Comparison of ENCODE assay signal across 8 cellular contexts in the genomic region with DNA sequence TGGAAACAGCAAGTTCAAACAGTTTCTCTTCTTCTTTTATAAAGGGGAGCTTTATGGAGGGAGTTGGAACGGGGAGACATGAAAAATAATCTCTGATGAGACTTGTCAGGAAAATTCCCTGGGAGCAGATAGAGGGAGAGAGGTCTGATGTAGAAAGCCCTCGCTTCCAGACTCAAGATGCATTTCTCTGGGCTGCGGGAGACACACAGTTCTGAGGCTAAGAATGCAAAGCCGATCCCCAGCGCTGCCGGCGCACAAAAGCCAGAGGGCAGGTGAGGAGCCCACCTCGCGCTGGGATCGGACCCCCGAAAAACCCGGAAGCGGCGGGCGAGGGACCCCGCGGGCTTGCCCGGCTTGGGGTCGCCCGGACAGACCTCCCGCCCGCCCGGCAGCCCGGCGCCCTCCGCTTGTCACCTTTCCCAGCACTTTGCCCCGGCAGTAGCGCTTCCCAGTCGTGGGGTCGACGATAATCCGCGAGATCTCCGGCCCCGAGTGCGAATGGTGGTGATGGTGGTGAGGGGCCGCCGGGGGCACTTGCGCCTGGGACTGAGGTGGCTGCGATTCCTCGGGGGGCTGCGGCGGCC. TPM values are rescaled to one million over a fixed set of nuclear protein-coding genes. Genes with fewer than 3 reads are reported as not detected.
DNase-seq lines count a peak whose midpoint lies in the region; ATAC-seq and TF ChIP-seq lines count a peak whose summit lies in the region.

No MANE protein-coding gene starts in this region.

- H3K27me3 ChIP-seq in A673 (replicated peaks; ENCODE audit: insufficient read depth, low read depth, low read length, poor library complexity) (peaks cover 24% of the 10 kb centered on the region), left ventricle myocardium inferior (ENCODE audit: low read depth) (no peaks in the 10 kb centered on the region), psoas muscle (ENCODE audit: insufficient read depth in 3 of 3, low read length in 2 of 3) (no peaks in the 10 kb centered on the region)

- POLR2A ChIA-PET in A673 (lab: Charles Lee; ENCODE audit: low non-redundant PET) = no interaction called here
- POLR2A ChIA-PET in activated naive CD8-positive, alpha-beta T cell treated with anti-CD3 and anti-CD28 coated beads, Interleukin-2, amount 10 ng/mL, durations not matched to agents 7 days and 5 days (lab: Charles Lee) = no interaction called here

- no TSS peak for BruUV-seq in A673 (replicated peaks; lab: Mats Ljungman, UMichigan)

- H3K9me3 ChIP-seq in A673 (ENCODE audit: low read depth, low read length, poor library complexity, severe bottlenecking) (no peaks in the 10 kb centered on the region), left ventricle myocardium inferior (replicated peaks) (no peaks in the 10 kb centered on the region), psoas muscle (no peaks in the 10 kb centered on the region)

- H3K36me3 ChIP-seq in A673 (ENCODE audit: insufficient read depth, low read length, poor library complexity, severe bottlenecking) = no peaks in the 10 kb centered on the region
- H3K36me3 ChIP-seq in left ventricle myocardium inferior = peaks cover 43% of the 10 kb centered on the region
- H3K36me3 ChIP-seq in psoas muscle (ENCODE audit: insufficient read depth in 1 of 2, low read depth in 1 of 2) = peaks cover 5 to 43% of the 10 kb centered on the region in 2 donors

- no peak overlapping the region for H3K27ac ChIP-seq in A673 (ENCODE audit: low read depth, low read length, poor library complexity, severe bottlenecking)
- H3K27ac ChIP-seq in left ventricle myocardium inferior (replicated peaks) = peak overlapping the region; percentile 96
- H3K27ac ChIP-seq in psoas muscle = peak overlapping the region; percentile 95

- H3K27ac Mint-ChIP-seq in activated naive CD8-positive, alpha-beta T cell treated with anti-CD3 and anti-CD28 coated beads, Interleukin-2, amount 10 ng/mL, durations not matched to agents 7 days and 5 days = no peak overlapping the region

- WGBS in psoas muscle, 3 donors = 0 to 1% (median 0%) methylated on average over 27 to 43 of the region's 43 CpGs

- TF ChIP-seq CTCF in A673 (conservative IDR thresholded peaks at IDR 0.05; ENCODE audit: low read depth, low read length) (no peak), left ventricle myocardium inferior (IDR thresholded peaks at IDR 0.05; ENCODE audit: borderline replicate concordance) (no peak), psoas muscle (IDR thresholded peaks at IDR 0.05) (no peak)

- H3K9me3 Mint-ChIP-seq in activated naive CD8-positive, alpha-beta T cell treated with anti-CD3 and anti-CD28 coated beads, Interleukin-2, amount 10 ng/mL, durations not matched to agents 7 days and 5 days = no peaks in the 10 kb centered on the region

- H3K36me3 Mint-ChIP-seq in activated naive CD8-positive, alpha-beta T cell treated with anti-CD3 and anti-CD28 coated beads, Interleukin-2, amount 10 ng/mL, durations not matched to agents 7 days and 5 days = peaks cover 3% of the 10 kb centered on the region

- H3K4me1 Mint-ChIP-seq in activated naive CD8-positive, alpha-beta T cell treated with anti-CD3 and anti-CD28 coated beads, Interleukin-2, amount 10 ng/mL, durations not matched to agents 7 days and 5 days = peaks cover 11% of the 10 kb centered on the region

- peak; percentile 3 for ATAC-seq in GM19023 (IDR thresholded peaks at IDR 0.05; ENCODE audit: unreplicated experiment)
- no peak for ATAC-seq in activated naive CD8-positive, alpha-beta T cell treated with anti-CD3 and anti-CD28 coated beads, Interleukin-2, amount 10 ng/mL, durations not matched to agents 7 days and 5 days (ENCODE audit: low read depth)
- ATAC-seq in psoas muscle = peak; percentile 1 to 25 (median 10)
- no peak for ATAC-seq in HG03460 (IDR thresholded peaks at IDR 0.05; ENCODE audit: unreplicated experiment)

- CTCF ChIA-PET in A673 (lab: Charles Lee) = interaction anchor here (0.5 to 4.3 kb wide), 2 partner anchors 400 to 680 kb away, joined by 4 to 29 read pairs; no protein-coding TSS in a partner anchor

- H3K4me3 ChIP-seq in A673 (ENCODE audit: low read depth, low read length, poor library complexity, severe bottlenecking) (peak overlapping the region; percentile 54), left ventricle myocardium inferior (peak overlapping the region; percentile 90), psoas muscle (peak overlapping the region; percentile 86)

- intact Hi-C loops in A673 (cut with micrococcal nuclease; ENCODE audit: unreplicated experiment) (no loop called here), left ventricle myocardium inferior (cut with micrococcal nuclease) (loop anchor here (10.0 kb wide), 1 partner anchor 215 kb away; no protein-coding TSS in a partner anchor), psoas muscle (cut with DNase I) (loop anchor here (10.0 kb wide), 2 partner anchors 195 to 205 kb away; no protein-coding TSS in a partner anchor)

- H3K4me1 ChIP-seq in A673 (ENCODE audit: insufficient read depth, low read length, poor library complexity, severe bottlenecking) (peaks cover 8% of the 10 kb centered on the region), left ventricle myocardium inferior (peaks cover 71% of the 10 kb centered on the region), psoas muscle (peaks cover 9% of the 10 kb centered on the region)

- peak overlapping the region; percentile 81 for H3K4me3 Mint-ChIP-seq in activated naive CD8-positive, alpha-beta T cell treated with anti-CD3 and anti-CD28 coated beads, Interleukin-2, amount 10 ng/mL, durations not matched to agents 7 days and 5 days

- DNase-seq in A673 (ENCODE audit: low spot score) (peak; percentile 17), NCI-H146 treated with DMSO at 0.1 percent for 48 hours (lab: John Stamatoyannopoulos, UW; ENCODE audit: unreplicated experiment) (peak; percentile 16), left ventricle myocardium inferior (peak; percentile 30), psoas muscle (peak in 1 of 2 donors; percentile 34), NCI-H2029 (lab: John Stamatoyannopoulos, UW) (no peak)
- DNase-seq in activated naive CD8-positive, alpha-beta T cell treated with anti-CD3 and anti-CD28 coated beads, Interleukin-2, amount 10 ng/mL, durations not matched to agents 7 days and 5 days = no peak

- H3K27me3 Mint-ChIP-seq in activated naive CD8-positive, alpha-beta T cell treated with anti-CD3 and anti-CD28 coated beads, Interleukin-2, amount 10 ng/mL, durations not matched to agents 7 days and 5 days = peaks cover 33% of the 10 kb centered on the region

RNA-seq across cellular contexts. Expression of a gene that starts 0.5 kb away (rescaled TPM):
- 4.2 TPM in 2 replicates for total RNA-seq in A673 (2021)
- total RNA-seq in activated naive CD8-positive, alpha-beta T cell treated with anti-CD3 and anti-CD28 coated beads, Interleukin-2, amount 10 ng/mL, durations not matched to agents 7 days and 5 days = 1 to 10 TPM; 3.8 to 4.4 TPM
- total RNA-seq in left ventricle myocardium inferior = 58.9 TPM
- total RNA-seq in psoas muscle = 10 to 100 TPM in 2 of 4 donors, 1 to 10 TPM in 2; 7.2 to 23.3 (median 11.1) TPM
- 1 to 10 TPM; 4.0 to 5.4 (median 4.2) TPM for polyA plus RNA-seq in psoas muscle

RNA-seq across cellular contexts. Expression of a gene that starts 31.9 kb away (rescaled TPM):
- total RNA-seq in A673 (2021) (not detected in 2 replicates), left ventricle myocardium inferior (0.22 TPM), psoas muscle (under 1 TPM in 3 of 4 donors, not detected in 1; 0.10 to 0.53 (median 0.44) TPM)
- under 1 TPM in 1 of 2 experiments, not detected in 1; 0.57 TPM for total RNA-seq in activated naive CD8-positive, alpha-beta T cell treated with anti-CD3 and anti-CD28 coated beads, Interleukin-2, amount 10 ng/mL, durations not matched to agents 7 days and 5 days
- under 1 TPM in 2 of 3 donors, not detected in 1; 0.03 to 0.38 TPM for polyA plus RNA-seq in psoas muscle

Comparison
In these comparisons a context has a peak if more than half of its experiments do, and no peak if none do; other contexts are left out.
1. DNase-seq: peak in A673 (single experiment), NCI-H146 treated with DMSO at 0.1 percent for 48 hours (single experiment) and left ventricle myocardium inferior (single experiment); none in activated naive CD8-positive, alpha-beta T cell treated with anti-CD3 and anti-CD28 coated beads, Interleukin-2, amount 10 ng/mL, durations not matched to agents 7 days and 5 days (single experiment) and NCI-H2029 (single experiment).
2. ATAC-seq: peak in GM19023 (single experiment) and psoas muscle (4 of 4); none in activated naive CD8-positive, alpha-beta T cell treated with anti-CD3 and anti-CD28 coated beads, Interleukin-2, amount 10 ng/mL, durations not matched to agents 7 days and 5 days (single experiment) and HG03460 (single experiment).
3. Peak in every context shown above with its lines, with median percentiles within 50 percentile points of each other: H3K4me3 ChIP-seq.